ENCODE assay signal across 13 cellular contexts in the genomic region with DNA sequence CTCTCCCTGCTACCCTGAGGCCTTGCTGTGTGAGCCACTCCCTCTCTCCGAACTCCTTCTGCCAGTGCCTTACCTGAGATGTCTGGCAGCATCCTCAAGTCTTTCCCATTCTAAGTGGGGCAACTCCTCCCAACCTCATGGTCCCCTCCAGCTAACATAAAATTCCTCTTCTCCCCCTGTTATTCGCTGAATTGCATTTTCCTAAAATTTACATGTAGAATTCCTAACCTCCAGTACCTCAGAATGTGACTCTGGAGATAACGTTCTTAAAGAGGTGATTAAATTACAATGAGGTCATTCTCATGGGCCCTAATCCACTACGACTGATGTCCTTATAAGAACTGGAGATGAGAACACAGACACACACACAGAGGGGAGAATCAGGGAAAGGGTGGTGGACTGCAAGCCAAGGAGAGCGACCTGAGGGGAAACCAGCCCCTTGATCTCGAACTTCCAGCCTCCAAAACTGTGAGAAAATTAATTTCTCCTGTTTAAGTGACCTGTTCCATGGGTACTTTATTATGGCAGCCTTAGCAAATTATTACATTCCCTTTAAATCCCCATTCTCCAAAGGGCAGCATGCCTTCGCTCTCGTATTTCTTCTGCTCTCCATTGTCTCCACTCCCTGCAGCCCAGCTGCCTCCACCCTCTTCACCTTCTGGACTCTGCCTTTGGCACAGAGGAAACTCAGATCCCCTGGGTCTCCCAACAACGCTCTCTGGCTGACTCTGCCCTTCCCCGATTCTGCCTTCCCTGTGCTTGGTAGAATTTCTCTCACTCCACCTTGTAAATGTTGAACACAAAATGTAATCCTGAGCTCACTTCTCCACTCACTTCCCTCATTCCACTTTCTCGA.
"Had no signal": no experiment of that assay in that cellular context is flagged by ENCODE, and none has a peak within 500 bp of the region (broad histone marks: within the 10 kb centered on the region; RNA-seq: fewer than 3 reads in every experiment).

No MANE protein-coding gene starts in this region.

- DNase-seq: activated CD4-positive, alpha-beta T cell treated with anti-CD3 and anti-CD28 coated beads, Interleukin-2, amount 50 U/mL, for 4 hours; activated effector memory CD4-positive, alpha-beta T cell treated with anti-CD3 and anti-CD28 coated beads, Interleukin-2, amount 50 U/mL, for 16 hours; activated naive CD8-positive, alpha-beta T cell treated with anti-CD3 and anti-CD28 coated beads for 36 hours; activated T-cell treated with anti-CD3 and anti-CD28 coated beads, Interleukin-2, amount 50 U/mL, for 4 hours; anterior cingulate cortex; dermis blood vessel endothelial cell; left colon; mucosa of descending colon; stimulated activated CD4-positive, alpha-beta T cell treated with anti-CD3 and anti-CD28 coated beads, Interleukin-12 subunit alpha, Interleukin-12 subunit beta, amount 100 ng/mL, for 4 hours; stimulated activated naive CD4-positive, alpha-beta T cell treated with Interleukin-2 at 50 U/mL for 16 hours had no signal

- H3K9me3 ChIP-seq: mucosa of descending colon, suprapubic skin had no signal

- H3K27ac ChIP-seq: suprapubic skin had no signal

- H3K27me3 Mint-ChIP-seq: activated naive CD8-positive, alpha-beta T cell treated with anti-CD3 and anti-CD28 coated beads for 36 hours had no signal

- H3K36me3 ChIP-seq: suprapubic skin had no signal

- H3K27ac Mint-ChIP-seq: activated naive CD8-positive, alpha-beta T cell treated with anti-CD3 and anti-CD28 coated beads for 36 hours; type B pancreatic cell had no signal

- H3K4me3 ChIP-seq: mucosa of descending colon, suprapubic skin had no signal

- H3K9me3 Mint-ChIP-seq: type B pancreatic cell had no signal

- ATAC-seq: activated T-cell treated with anti-CD3 and anti-CD28 coated beads, Interleukin-2, amount 50 U/mL, for 4 hours; left colon; mucosa of descending colon had no signal

- H3K27me3 ChIP-seq: suprapubic skin had no signal

- H3K36me3 Mint-ChIP-seq: type B pancreatic cell had no signal

- H3K4me1 ChIP-seq: suprapubic skin had no signal

- H3K4me3 Mint-ChIP-seq: activated naive CD8-positive, alpha-beta T cell treated with anti-CD3 and anti-CD28 coated beads for 36 hours; activated T-cell treated with anti-CD3 and anti-CD28 coated beads, Interleukin-2, amount 50 U/mL, for 4 hours; nephron; type B pancreatic cell had no signal
